ENCODE assay signal across 8 cellular contexts in the genomic region with DNA sequence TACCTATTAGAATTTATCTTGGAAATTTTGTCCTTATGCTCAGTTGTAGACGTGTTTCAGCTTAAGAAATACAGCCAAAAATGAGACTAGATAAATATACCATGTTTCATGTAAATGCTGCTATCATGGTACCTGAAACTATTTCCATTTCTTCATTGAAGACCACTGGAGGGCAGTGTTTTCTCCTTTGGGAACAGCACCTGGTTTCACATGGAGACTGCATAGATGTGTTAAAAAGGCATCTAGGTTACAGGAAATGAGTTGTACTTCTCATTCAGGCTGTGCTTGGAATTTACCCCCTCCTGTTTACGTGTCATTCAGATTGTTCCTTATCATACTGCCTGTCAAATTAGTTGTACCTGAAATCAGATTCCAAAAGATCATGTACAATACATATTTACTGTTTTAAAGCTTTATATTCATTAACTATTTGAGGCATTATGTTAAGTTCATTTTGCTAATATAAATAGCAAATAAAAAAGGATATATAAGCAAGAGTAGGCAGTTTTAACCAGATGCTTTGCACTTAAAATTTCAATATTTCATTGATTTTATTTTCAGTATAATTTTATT. TPM values are rescaled to one million over a fixed set of nuclear protein-coding genes. Genes with fewer than 3 reads are reported as not detected.
A peak's percentile ranks its signal among the peaks of the same experiment; 100 is the strongest.
DNase-seq lines count a peak whose midpoint lies in the region; ATAC-seq and FAIRE-seq lines count a peak whose summit lies in the region.

No MANE protein-coding gene starts in this region.

- H3K4me1 Mint-ChIP-seq in central memory CD8-positive, alpha-beta T cell, result peaks cover 9% of the 10 kb centered on the region
- H3K4me1 Mint-ChIP-seq in naive thymus-derived CD8-positive, alpha-beta T cell, result peaks cover 5 to 16% (median 8%) of the 10 kb centered on the region in 4 donors

- no peaks in the 10 kb centered on the region for H3K36me3 Mint-ChIP-seq in central memory CD8-positive, alpha-beta T cell (ENCODE audit: insufficient read depth)
- peaks cover 0 to 4% (median 0%) of the 10 kb centered on the region in 3 donors for H3K36me3 Mint-ChIP-seq in naive thymus-derived CD8-positive, alpha-beta T cell

- no peaks in the 10 kb centered on the region for H3K27me3 Mint-ChIP-seq in central memory CD8-positive, alpha-beta T cell
- H3K27me3 Mint-ChIP-seq in naive thymus-derived CD8-positive, alpha-beta T cell, result peaks cover 0 to 11% (median 0%) of the 10 kb centered on the region in 5 donors

- no peak overlapping the region for H3K4me3 Mint-ChIP-seq in central memory CD8-positive, alpha-beta T cell
- H3K4me3 Mint-ChIP-seq in naive thymus-derived CD8-positive, alpha-beta T cell, result no peak overlapping the region

- no peaks in the 10 kb centered on the region for H3K9me3 Mint-ChIP-seq in central memory CD8-positive, alpha-beta T cell
- no peaks in the 10 kb centered on the region for H3K9me3 Mint-ChIP-seq in naive thymus-derived CD8-positive, alpha-beta T cell

- no peak overlapping the region for H3K27ac Mint-ChIP-seq in central memory CD8-positive, alpha-beta T cell (ENCODE audit: low read depth)
- no peak overlapping the region for H3K27ac Mint-ChIP-seq in naive thymus-derived CD8-positive, alpha-beta T cell

- peak; percentile 66 for ATAC-seq in HG03469 (IDR thresholded peaks at IDR 0.05; ENCODE audit: unreplicated experiment)
- ATAC-seq in central memory CD8-positive, alpha-beta T cell (replicated peaks; ENCODE audit: extremely low read depth, poor library complexity, severe bottlenecking), result peak; percentile 36
- ATAC-seq in naive thymus-derived CD8-positive, alpha-beta T cell, result peak; percentile 68 to 70

- FAIRE-seq in GM19239 (lab: Jason Lieb, UNC), result peak; percentile 89

- DNase-seq in DMS 273 treated with DMSO at 0.1 percent for 48 hours (lab: John Stamatoyannopoulos, UW), result peak; percentile 33
- DNase-seq in GM19239 (ENCODE audit: insufficient read length, low spot score), result no peak
- DNase-seq in NCI-H748 (lab: John Stamatoyannopoulos, UW; ENCODE audit: unreplicated experiment), result peak; percentile 84
- no peak for DNase-seq in central memory CD8-positive, alpha-beta T cell (ENCODE audit: low spot score in 2 of 2)
- peak in 2 of 10 donors; percentile 12 to 26 for DNase-seq in naive thymus-derived CD8-positive, alpha-beta T cell
- no peak for DNase-seq in inferior parietal cortex (ENCODE audit: extremely low spot score)
- DNase-seq in NOMO-1 (lab: John Stamatoyannopoulos, UW; ENCODE audit: unreplicated experiment in 2 of 2), result no peak

- POLR2A ChIA-PET in naive thymus-derived CD8-positive, alpha-beta T cell (lab: Charles Lee), result no interaction called here

RNA-seq across cellular contexts. Expression of gene PSMD14, which starts 57.3 kb away (rescaled TPM):
- total RNA-seq in naive thymus-derived CD8-positive, alpha-beta T cell, result 10 to 100 TPM; 17.5 to 18.6 TPM
- 10 to 100 TPM; 44.0 to 55.6 (median 50.7) TPM for polyA plus RNA-seq in naive thymus-derived CD8-positive, alpha-beta T cell

Comparison
In these comparisons a context has a peak if more than half of its experiments do, and no peak if none do; other contexts are left out.
1. DNase-seq: peak in DMS 273 treated with DMSO at 0.1 percent for 48 hours (single experiment) and NCI-H748 (single experiment); none in GM19239 (single experiment), central memory CD8-positive, alpha-beta T cell (0 of 2), inferior parietal cortex (single experiment) and NOMO-1 (0 of 2).
2. Peak in every context shown above with its lines, with median percentiles within 50 percentile points of each other: ATAC-seq.